ENCODE assay signal across 8 cellular contexts in the genomic region with DNA sequence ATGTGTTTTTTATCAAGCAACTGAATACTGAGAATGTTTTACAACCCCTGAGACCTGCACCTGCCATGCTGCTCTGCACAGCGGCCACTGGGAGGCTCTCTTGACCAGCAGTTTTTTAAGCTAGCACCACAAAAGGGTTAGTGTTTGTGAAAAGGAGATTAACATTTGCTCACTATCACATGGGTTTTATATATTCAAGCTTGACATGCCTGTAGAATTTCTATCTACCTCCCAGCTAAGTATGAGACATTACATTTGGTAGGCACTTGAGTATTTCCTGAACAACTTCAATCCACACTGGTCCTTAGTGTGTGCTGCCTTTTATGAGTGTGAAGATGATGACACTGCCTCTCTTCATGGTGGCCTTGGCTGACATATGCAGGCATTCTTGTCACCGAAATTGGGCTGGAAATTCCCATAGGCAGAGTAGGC.
A peak's percentile ranks its signal among the peaks of the same experiment; 100 is the strongest.
DNase-seq lines count a peak whose midpoint lies in the region; ATAC-seq and TF ChIP-seq lines count a peak whose summit lies in the region.

No MANE protein-coding gene starts in this region.

- no peaks in the 10 kb centered on the region for H3K27me3 ChIP-seq in colonic mucosa

- intact Hi-C loops in colonic mucosa (cut with DNase I) = loop anchor here (5.0 to 10.0 kb wide), 4 partner anchors 271 to 738 kb away; no protein-coding TSS in a partner anchor
- intact Hi-C loops in natural killer cell (cut with micrococcal nuclease) = no loop called here

- H3K4me3 Mint-ChIP-seq in neural crest cell = no peak overlapping the region
- no peak overlapping the region for H3K4me3 Mint-ChIP-seq in natural killer cell

- no peaks in the 10 kb centered on the region for H3K9me3 ChIP-seq in colonic mucosa

- no peaks in the 10 kb centered on the region for H3K36me3 ChIP-seq in colonic mucosa

- H3K36me3 Mint-ChIP-seq in neural crest cell (ENCODE audit: low read depth) (no peaks in the 10 kb centered on the region), natural killer cell (no peaks in the 10 kb centered on the region)

- no peak overlapping the region for H3K27ac Mint-ChIP-seq in neural crest cell (ENCODE audit: unreplicated experiment)
- H3K27ac Mint-ChIP-seq in natural killer cell = no peak overlapping the region

- DNase-seq in NCI-H748 (lab: John Stamatoyannopoulos, UW; ENCODE audit: unreplicated experiment) = peak; percentile 24
- DNase-seq in NCI-H748 treated with DMSO at 0.1 percent for 48 hours (lab: John Stamatoyannopoulos, UW) = no peak
- DNase-seq in NCI-H2227 (lab: John Stamatoyannopoulos, UW; ENCODE audit: unreplicated experiment) = peak; percentile 80
- peak; percentile 24 for DNase-seq in colonic mucosa
- DNase-seq in neural crest cell (ENCODE audit: low read depth, low spot score) = peak; percentile 40
- no peak for DNase-seq in natural killer cell

- H3K9ac ChIP-seq in colonic mucosa (ENCODE audit: low read depth in 2 of 2, low read length in 2 of 2) = no peak overlapping the region

- H3K4me1 Mint-ChIP-seq in neural crest cell (no peaks in the 10 kb centered on the region), natural killer cell (no peaks in the 10 kb centered on the region)

- H3K4me1 ChIP-seq in colonic mucosa = no peaks in the 10 kb centered on the region

- TF ChIP-seq CTCF in colonic mucosa (IDR thresholded peaks at IDR 0.05) (peak; percentile 50), neural crest cell (conservative IDR thresholded peaks at IDR 0.05) (peak; percentile 85), natural killer cell (IDR thresholded peaks at IDR 0.05) (no peak)

- no peak overlapping the region for H3K27ac ChIP-seq in colonic mucosa

- ATAC-seq in natural killer cell (no peak), HG02798 (IDR thresholded peaks at IDR 0.05; ENCODE audit: poor library complexity, unreplicated experiment) (no peak), GM19452 (IDR thresholded peaks at IDR 0.05; ENCODE audit: unreplicated experiment) (no peak)

- no peak overlapping the region for H3K4me3 ChIP-seq in colonic mucosa

- H3K9me3 Mint-ChIP-seq in neural crest cell (peaks cover 2% of the 10 kb centered on the region), natural killer cell (no peaks in the 10 kb centered on the region)

- H3K27me3 Mint-ChIP-seq in neural crest cell (ENCODE audit: low read depth) (no peaks in the 10 kb centered on the region), natural killer cell (ENCODE audit: low read depth in 2 of 2) (peaks cover 6 to 7% of the 10 kb centered on the region in 2 donors)

Comparison
In these comparisons a context has a peak if more than half of its experiments do, and no peak if none do; other contexts are left out.
1. DNase-seq: peak in NCI-H748 (single experiment), NCI-H2227 (single experiment), colonic mucosa (single experiment) and neural crest cell (single experiment); none in NCI-H748 treated with DMSO at 0.1 percent for 48 hours (single experiment) and natural killer cell (single experiment).